8 cellular contexts compared by ENCODE assay signal in the genomic region with DNA sequence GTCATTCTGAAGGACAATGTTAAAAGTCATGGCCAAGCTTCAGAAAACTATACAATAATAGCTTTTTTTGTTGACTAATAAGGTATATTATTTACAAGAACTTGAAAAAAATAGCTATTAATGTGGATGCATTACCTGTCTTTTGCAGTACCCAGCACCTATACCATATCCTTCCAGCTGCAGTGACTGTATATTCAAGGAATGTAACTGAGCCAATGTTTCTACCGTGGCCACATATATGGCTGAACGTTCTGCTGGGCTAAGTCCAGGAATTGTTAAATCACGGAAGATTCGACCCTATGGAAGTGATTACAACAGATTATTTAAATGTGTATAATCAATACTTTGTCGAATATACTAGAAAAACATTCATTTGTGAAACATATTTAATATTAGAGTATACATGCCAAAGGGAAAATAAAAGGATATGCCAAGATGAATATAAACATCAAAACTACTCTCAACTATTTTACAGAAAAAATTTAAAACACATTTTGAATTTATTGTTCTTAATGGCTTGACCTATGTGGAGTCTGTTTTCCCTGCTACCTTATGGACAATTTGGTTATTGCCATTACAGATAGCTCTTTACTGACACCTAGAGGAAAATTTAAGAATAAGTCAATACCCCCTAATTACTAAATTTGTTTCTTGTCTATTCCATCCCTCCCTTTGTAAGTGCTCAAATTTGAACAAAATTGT. TPM values are rescaled to one million over a fixed set of nuclear protein-coding genes. Genes with fewer than 3 reads are reported as not detected.
DNase-seq lines count a peak whose midpoint lies in the region; ATAC-seq and TF ChIP-seq lines count a peak whose summit lies in the region.

No MANE protein-coding gene starts in this region.

- ATAC-seq in body of pancreas (peak; percentile 60), upper lobe of left lung (ENCODE audit: low FRiP score in 2 of 2) (peak in 1 of 2 donors; percentile 82)

- 47 to 50% methylated on average over 5 of the region's 5 CpGs for WGBS in body of pancreas, 2 donors
- WGBS in upper lobe of left lung, 2 donors, result 74 to 79% methylated on average over 5 of the region's 5 CpGs

- H3K9me3 ChIP-seq in body of pancreas, result no peaks in the 10 kb centered on the region
- H3K9me3 ChIP-seq in upper lobe of left lung, result no peaks in the 10 kb centered on the region

- no peaks in the 10 kb centered on the region for H3K4me1 ChIP-seq in body of pancreas
- peaks cover 0 to 5% (median 0%) of the 10 kb centered on the region in 4 donors for H3K4me1 ChIP-seq in upper lobe of left lung

- peak; percentile 80 for TF ChIP-seq CTCF in CD14-positive monocyte (IDR thresholded peaks at IDR 0.05)
- peak; percentile 56 to 91 (median 87) for TF ChIP-seq CTCF in body of pancreas (IDR thresholded peaks at IDR 0.05)
- TF ChIP-seq CTCF in upper lobe of left lung (IDR thresholded peaks at IDR 0.05), result peak; percentile 63 to 79 (median 70)

- peaks cover 0 to 1% (median 0%) of the 10 kb centered on the region in 3 donors for H3K27me3 Mint-ChIP-seq in CD14-positive monocyte (ENCODE audit: low read depth in 3 of 3)

- intact Hi-C loops in CD14-positive monocyte (cut with micrococcal nuclease), result loop anchor here (1.0 to 2.0 kb wide), 2 partner anchors 105 to 106 kb away; no protein-coding TSS in a partner anchor
- intact Hi-C loops in body of pancreas (cut with DNase I), result loop anchor here (5.0 kb wide), 1 partner anchor 105 kb away; no protein-coding TSS in a partner anchor

- peaks cover 11 to 24% of the 10 kb centered on the region in 2 donors for H3K36me3 Mint-ChIP-seq in CD14-positive monocyte

- H3K27ac Mint-ChIP-seq in CD14-positive monocyte, result no peak overlapping the region

- DNase-seq in CD14-positive monocyte (ENCODE audit: low spot score) (no peak), H4 (ENCODE audit: low spot score) (peak; percentile 51), NCI-H446 treated with DMSO at 0.1 percent for 48 hours (lab: John Stamatoyannopoulos, UW) (peak; percentile 35), body of pancreas (no peak), iris pigment epithelial cell (ENCODE audit: low read depth) (peak; percentile 59), upper lobe of left lung (no peak), amygdala (lab: John Stamatoyannopoulos, UW) (no peak)
- DNase-seq in stimulated activated CD4-positive, alpha-beta T cell treated with anti-CD3 and anti-CD28 coated beads, Interleukin-2, amount 100 ng/mL, for 48 hours, result no peak

- H3K27ac ChIP-seq in body of pancreas, result no peak overlapping the region
- no peak overlapping the region for H3K27ac ChIP-seq in upper lobe of left lung

- peaks cover 0 to 2% (median 0%) of the 10 kb centered on the region in 7 donors for H3K9me3 Mint-ChIP-seq in CD14-positive monocyte

- H3K4me3 ChIP-seq in body of pancreas (no peak overlapping the region), upper lobe of left lung (no peak overlapping the region)

- H3K36me3 ChIP-seq in body of pancreas (replicated peaks in 1 of 2; ENCODE audit: insufficient read depth in 1 of 2, low read depth in 2 of 2) (peaks cover 0 to 4% of the 10 kb centered on the region in 2 donors), upper lobe of left lung (peaks cover 0 to 17% (median 3%) of the 10 kb centered on the region in 4 donors)

- no peak for TF ChIP-seq POLR2A in body of pancreas (IDR thresholded peaks at IDR 0.05)
- no peak for TF ChIP-seq POLR2A in upper lobe of left lung (IDR thresholded peaks at IDR 0.05)

- H3K27me3 ChIP-seq in body of pancreas (no peaks in the 10 kb centered on the region), upper lobe of left lung (no peaks in the 10 kb centered on the region)

- no peak for TF ChIP-seq EP300 in upper lobe of left lung (IDR thresholded peaks at IDR 0.05)

- no peak overlapping the region for H3K4me3 Mint-ChIP-seq in CD14-positive monocyte

- H3K4me1 Mint-ChIP-seq in CD14-positive monocyte, result peaks cover 8% of the 10 kb centered on the region

RNA-seq across cellular contexts. Expression of gene ACAD11, which starts 17.6 kb away (rescaled TPM):
- polyA plus RNA-seq in CD14-positive monocyte, result under 1 TPM; 0.31 to 0.40 TPM
- total RNA-seq in H4 (2014; rRNA removed; shearing (Covaris generic)), result 10.4 and 11.8 TPM in 2 replicates
- total RNA-seq in body of pancreas (10 to 100 TPM; 28.8 to 52.1 TPM), upper lobe of left lung (10 to 100 TPM; 15.8 to 50.3 (median 19.5) TPM)

RNA-seq across cellular contexts. Expression of gene UBA5, which starts 18.1 kb away (rescaled TPM):
- 10 to 100 TPM; 13.8 to 19.5 TPM for polyA plus RNA-seq in CD14-positive monocyte
- 28.7 and 35.0 TPM in 2 replicates for total RNA-seq in H4 (2014; rRNA removed; shearing (Covaris generic))
- total RNA-seq in body of pancreas, result 10 to 100 TPM; 85.6 to 99.2 TPM
- total RNA-seq in upper lobe of left lung, result 10 to 100 TPM; 29.4 to 69.1 (median 41.1) TPM

RNA-seq across cellular contexts. Expression of gene ACKR4, which starts 44.9 kb away (rescaled TPM):
- polyA plus RNA-seq in CD14-positive monocyte, result not detected
- not detected in 2 replicates for total RNA-seq in H4 (2014; rRNA removed; shearing (Covaris generic))
- total RNA-seq in body of pancreas (1 to 10 TPM; 1.3 to 2.0 TPM), upper lobe of left lung (1 to 10 TPM in 5 of 6 donors, not detected in 1; 3.7 to 8.5 (median 7.2) TPM)

Comparison
In these comparisons a context has a peak if more than half of its experiments do, and no peak if none do; other contexts are left out.
1. DNase-seq: peak in H4 (single experiment), NCI-H446 treated with DMSO at 0.1 percent for 48 hours (single experiment) and iris pigment epithelial cell (single experiment); none in CD14-positive monocyte (single experiment), body of pancreas (0 of 4), upper lobe of left lung (0 of 2), stimulated activated CD4-positive, alpha-beta T cell treated with anti-CD3 and anti-CD28 coated beads, Interleukin-2, amount 100 ng/mL, for 48 hours (0 of 2) and amygdala (0 of 56).
2. Peak in every context shown above with its lines, with median percentiles within 50 percentile points of each other: CTCF ChIP-seq.